ENCODE assay signal across 3 cellular contexts in the genomic region with DNA sequence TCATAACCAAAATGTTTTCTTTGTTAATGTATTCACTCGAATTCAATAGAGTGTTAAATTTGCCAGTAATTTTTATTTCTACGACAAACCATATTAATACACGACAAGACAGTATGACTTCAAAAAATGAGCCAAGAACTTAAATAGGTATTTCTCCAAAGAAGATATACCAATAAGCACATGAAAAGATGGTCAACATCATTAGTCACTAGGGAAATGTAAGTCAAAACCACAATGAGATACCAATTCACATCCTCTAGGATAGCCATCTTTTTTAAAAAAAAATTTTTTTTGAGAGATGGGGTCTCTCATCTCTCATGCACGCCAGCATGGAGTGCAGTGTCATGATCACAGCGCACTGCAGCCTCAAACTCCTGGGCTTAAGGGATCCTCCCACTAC.
A peak's percentile ranks its signal among the peaks of the same experiment; 100 is the strongest.
TF ChIP-seq lines count a peak whose summit lies in the region.

No MANE protein-coding gene starts in this region.

TF ChIP-seq in SK-N-SH, 30 proteins besides CTCF, POLR2A, EP300 and RAD21:
- TF ChIP-seq SMC3 (IDR thresholded peaks at IDR 0.05; ENCODE audit: low read depth, low read length) (no peak), TCF12 (IDR thresholded peaks at IDR 0.05) (no peak), RFX5 (IDR thresholded peaks at IDR 0.05; ENCODE audit: low read length) (peak; percentile 85)

TF ChIP-seq in SK-N-SH treated with all-trans-retinoic acid at 6 μM for 48 hours, 23 proteins besides CTCF, POLR2A, EP300 and RAD21:
- TF ChIP-seq GLIS3 (CRISPR knock-in tag; IDR thresholded peaks at IDR 0.05) (no peak), ZNF565 (CRISPR knock-in tag; conservative IDR thresholded peaks at IDR 0.05; ENCODE audit: low read depth) (no peak), TOX (CRISPR knock-in tag; IDR thresholded peaks at IDR 0.05; ENCODE audit: borderline replicate concordance) (no peak), ZC3H10 (CRISPR knock-in tag; IDR thresholded peaks at IDR 0.05) (no peak), TCF4 (CRISPR knock-in tag; IDR thresholded peaks at IDR 0.05; ENCODE audit: borderline replicate concordance) (no peak), RARB (CRISPR knock-in tag; IDR thresholded peaks at IDR 0.05) (no peak), ZNF70 (CRISPR knock-in tag; IDR thresholded peaks at IDR 0.05) (no peak)
- TF ChIP-seq, protein P1, sequence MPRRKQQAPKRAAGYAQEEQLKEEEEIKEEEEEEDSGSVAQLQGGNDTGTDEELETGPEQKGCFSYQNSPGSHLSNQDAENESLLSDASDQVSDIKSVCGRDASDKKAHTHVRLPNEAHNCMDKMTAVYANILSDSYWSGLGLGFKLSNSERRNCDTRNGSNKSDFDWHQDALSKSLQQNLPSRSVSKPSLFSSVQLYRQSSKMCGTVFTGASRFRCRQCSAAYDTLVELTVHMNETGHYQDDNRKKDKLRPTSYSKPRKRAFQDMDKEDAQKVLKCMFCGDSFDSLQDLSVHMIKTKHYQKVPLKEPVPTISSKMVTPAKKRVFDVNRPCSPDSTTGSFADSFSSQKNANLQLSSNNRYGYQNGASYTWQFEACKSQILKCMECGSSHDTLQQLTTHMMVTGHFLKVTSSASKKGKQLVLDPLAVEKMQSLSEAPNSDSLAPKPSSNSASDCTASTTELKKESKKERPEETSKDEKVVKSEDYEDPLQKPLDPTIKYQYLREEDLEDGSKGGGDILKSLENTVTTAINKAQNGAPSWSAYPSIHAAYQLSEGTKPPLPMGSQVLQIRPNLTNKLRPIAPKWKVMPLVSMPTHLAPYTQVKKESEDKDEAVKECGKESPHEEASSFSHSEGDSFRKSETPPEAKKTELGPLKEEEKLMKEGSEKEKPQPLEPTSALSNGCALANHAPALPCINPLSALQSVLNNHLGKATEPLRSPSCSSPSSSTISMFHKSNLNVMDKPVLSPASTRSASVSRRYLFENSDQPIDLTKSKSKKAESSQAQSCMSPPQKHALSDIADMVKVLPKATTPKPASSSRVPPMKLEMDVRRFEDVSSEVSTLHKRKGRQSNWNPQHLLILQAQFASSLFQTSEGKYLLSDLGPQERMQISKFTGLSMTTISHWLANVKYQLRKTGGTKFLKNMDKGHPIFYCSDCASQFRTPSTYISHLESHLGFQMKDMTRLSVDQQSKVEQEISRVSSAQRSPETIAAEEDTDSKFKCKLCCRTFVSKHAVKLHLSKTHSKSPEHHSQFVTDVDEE (CRISPR knock-in tag; IDR thresholded peaks at IDR 0.05): no peak
- TF ChIP-seq, protein P2, sequence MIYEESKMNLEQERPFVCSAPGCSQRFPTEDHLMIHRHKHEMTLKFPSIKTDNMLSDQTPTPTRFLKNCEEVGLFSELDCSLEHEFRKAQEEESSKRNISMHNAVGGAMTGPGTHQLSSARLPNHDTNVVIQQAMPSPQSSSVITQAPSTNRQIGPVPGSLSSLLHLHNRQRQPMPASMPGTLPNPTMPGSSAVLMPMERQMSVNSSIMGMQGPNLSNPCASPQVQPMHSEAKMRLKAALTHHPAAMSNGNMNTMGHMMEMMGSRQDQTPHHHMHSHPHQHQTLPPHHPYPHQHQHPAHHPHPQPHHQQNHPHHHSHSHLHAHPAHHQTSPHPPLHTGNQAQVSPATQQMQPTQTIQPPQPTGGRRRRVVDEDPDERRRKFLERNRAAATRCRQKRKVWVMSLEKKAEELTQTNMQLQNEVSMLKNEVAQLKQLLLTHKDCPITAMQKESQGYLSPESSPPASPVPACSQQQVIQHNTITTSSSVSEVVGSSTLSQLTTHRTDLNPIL (CRISPR knock-in tag; IDR thresholded peaks at IDR 0.05; ENCODE audit: low read depth): no peak

TF ChIP-seq in GM12878, 131 proteins besides CTCF, POLR2A, EP300 and RAD21:
- TF ChIP-seq POLR2AphosphoS5 (IDR thresholded peaks at IDR 0.05; ENCODE audit: low read length) (no peak), RFX5 (IDR thresholded peaks at IDR 0.05; ENCODE audit: low read depth, low read length) (peak; percentile 55; the same call in 1 of the 2 replicates)
